ENCODE assay signal across 8 cellular contexts in the genomic region with DNA sequence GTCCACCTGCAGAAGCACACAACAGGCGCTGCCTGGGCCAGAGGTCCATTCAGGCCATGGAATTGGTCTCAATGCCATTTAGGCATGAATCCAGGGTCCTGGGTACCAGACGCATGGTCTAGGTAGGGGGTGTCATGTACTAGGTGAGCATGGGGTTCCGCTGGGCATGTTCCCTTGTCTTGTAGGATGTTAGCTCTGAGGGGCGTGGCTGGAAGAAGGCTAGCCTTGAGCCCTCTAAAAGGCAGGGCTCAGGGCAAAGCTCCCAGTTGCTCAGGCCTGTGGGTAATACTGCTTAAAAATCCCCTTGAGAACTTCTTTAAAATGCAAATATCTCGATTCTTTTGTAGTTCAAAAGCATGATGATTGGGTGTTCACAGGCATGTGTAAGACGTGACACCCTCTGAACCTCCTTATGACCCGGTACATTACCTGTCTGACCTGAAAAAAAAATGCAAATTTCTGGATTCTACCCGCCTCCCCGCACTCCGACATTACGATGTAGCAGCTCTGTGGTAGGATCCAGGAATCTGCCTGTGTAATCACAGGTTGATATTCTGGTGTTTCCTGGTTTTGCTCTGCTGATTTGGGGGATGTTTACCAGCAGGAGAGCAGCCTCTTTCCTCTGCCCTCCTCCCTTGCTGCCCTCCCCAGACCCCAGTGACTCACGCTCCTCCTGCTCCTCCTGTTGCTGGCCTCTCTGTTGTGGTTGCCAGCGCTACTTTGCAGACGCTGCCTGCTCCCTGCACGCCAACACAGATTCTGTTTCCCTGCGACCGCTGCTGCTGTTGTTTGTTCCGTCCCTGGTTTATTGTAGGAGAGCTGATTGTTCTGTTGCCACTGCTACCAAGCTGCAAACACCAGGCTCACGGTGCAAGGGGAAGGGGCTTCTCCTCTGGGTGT. TPM values are rescaled to one million over a fixed set of nuclear protein-coding genes. Genes with fewer than 3 reads are reported as not detected.
DNase-seq lines count a peak whose midpoint lies in the region; ATAC-seq and TF ChIP-seq lines count a peak whose summit lies in the region.

No MANE protein-coding gene starts in this region.

- peak overlapping the region in 1 of 2 donors; percentile 35 for H3K27ac ChIP-seq in tibial artery

- H3K9me3 ChIP-seq in tibial artery, result no peaks in the 10 kb centered on the region

- TF ChIP-seq CTCF in tibial artery (IDR thresholded peaks at IDR 0.05), result no peak

- peak; percentile 82 for DNase-seq in ACHN
- peak; percentile 73 for DNase-seq in Right ventricle myocardium superior
- DNase-seq in pons (ENCODE audit: low spot score), result peak; percentile 66
- peak; percentile 72 to 79 for DNase-seq in tibial artery

- H3K27ac Mint-ChIP-seq in activated naive CD4-positive, alpha-beta T cell treated with anti-CD3 and anti-CD28 coated beads, Interleukin-2, amount 50 U/mL, for 24 hours, result peak overlapping the region; percentile 90

- no peak overlapping the region for H3K4me3 ChIP-seq in tibial artery

- ATAC-seq in GM18520 (IDR thresholded peaks at IDR 0.05; ENCODE audit: unreplicated experiment) (peak; percentile 60), HG03039 (IDR thresholded peaks at IDR 0.05; ENCODE audit: unreplicated experiment) (peak; percentile 76), Right ventricle myocardium superior (ENCODE audit: poor library complexity) (peak; percentile 92)

- H3K4me3 Mint-ChIP-seq in activated naive CD4-positive, alpha-beta T cell treated with anti-CD3 and anti-CD28 coated beads, Interleukin-2, amount 50 U/mL, for 24 hours, result peak overlapping the region; percentile 82

- no peaks in the 10 kb centered on the region for H3K36me3 Mint-ChIP-seq in activated naive CD4-positive, alpha-beta T cell treated with anti-CD3 and anti-CD28 coated beads, Interleukin-2, amount 50 U/mL, for 24 hours

- in situ Hi-C loops in ACHN (cut with HindIII; ENCODE audit: low pct_ligation_motif_present, low pct_unique_long_range_greater_than_20kb, low sequenced_read_pairs), result no loop called here

- H3K9me3 Mint-ChIP-seq in activated naive CD4-positive, alpha-beta T cell treated with anti-CD3 and anti-CD28 coated beads, Interleukin-2, amount 50 U/mL, for 24 hours, result no peaks in the 10 kb centered on the region

- H3K4me1 Mint-ChIP-seq in activated naive CD4-positive, alpha-beta T cell treated with anti-CD3 and anti-CD28 coated beads, Interleukin-2, amount 50 U/mL, for 24 hours, result peaks cover 44% of the 10 kb centered on the region

- no peaks in the 10 kb centered on the region for H3K27me3 Mint-ChIP-seq in activated naive CD4-positive, alpha-beta T cell treated with anti-CD3 and anti-CD28 coated beads, Interleukin-2, amount 50 U/mL, for 24 hours

- H3K36me3 ChIP-seq in tibial artery, result no peaks in the 10 kb centered on the region

- peaks cover 0 to 14% (median 7%) of the 10 kb centered on the region in 4 donors for H3K4me1 ChIP-seq in tibial artery

- intact Hi-C loops in Right ventricle myocardium superior (cut with DNase I), result loop anchor here (10.0 kb wide), 1 partner anchor 232 kb away; no protein-coding TSS in a partner anchor
- intact Hi-C loops in tibial artery (cut with DNase I; ENCODE audit: low total_unique reads), result no loop called here

- H3K27me3 ChIP-seq in tibial artery, result no peaks in the 10 kb centered on the region

TF ChIP-seq in PFSK-1, 5 proteins besides CTCF, POLR2A, EP300 and RAD21:
- 0 out of 2 replicates have a peak, but pooled peaks have one; percentile 49 for TF ChIP-seq SIN3A (IDR thresholded peaks at IDR 0.05; ENCODE audit: borderline replicate concordance, insufficient read depth, low read length)
- TF ChIP-seq, protein P1, sequence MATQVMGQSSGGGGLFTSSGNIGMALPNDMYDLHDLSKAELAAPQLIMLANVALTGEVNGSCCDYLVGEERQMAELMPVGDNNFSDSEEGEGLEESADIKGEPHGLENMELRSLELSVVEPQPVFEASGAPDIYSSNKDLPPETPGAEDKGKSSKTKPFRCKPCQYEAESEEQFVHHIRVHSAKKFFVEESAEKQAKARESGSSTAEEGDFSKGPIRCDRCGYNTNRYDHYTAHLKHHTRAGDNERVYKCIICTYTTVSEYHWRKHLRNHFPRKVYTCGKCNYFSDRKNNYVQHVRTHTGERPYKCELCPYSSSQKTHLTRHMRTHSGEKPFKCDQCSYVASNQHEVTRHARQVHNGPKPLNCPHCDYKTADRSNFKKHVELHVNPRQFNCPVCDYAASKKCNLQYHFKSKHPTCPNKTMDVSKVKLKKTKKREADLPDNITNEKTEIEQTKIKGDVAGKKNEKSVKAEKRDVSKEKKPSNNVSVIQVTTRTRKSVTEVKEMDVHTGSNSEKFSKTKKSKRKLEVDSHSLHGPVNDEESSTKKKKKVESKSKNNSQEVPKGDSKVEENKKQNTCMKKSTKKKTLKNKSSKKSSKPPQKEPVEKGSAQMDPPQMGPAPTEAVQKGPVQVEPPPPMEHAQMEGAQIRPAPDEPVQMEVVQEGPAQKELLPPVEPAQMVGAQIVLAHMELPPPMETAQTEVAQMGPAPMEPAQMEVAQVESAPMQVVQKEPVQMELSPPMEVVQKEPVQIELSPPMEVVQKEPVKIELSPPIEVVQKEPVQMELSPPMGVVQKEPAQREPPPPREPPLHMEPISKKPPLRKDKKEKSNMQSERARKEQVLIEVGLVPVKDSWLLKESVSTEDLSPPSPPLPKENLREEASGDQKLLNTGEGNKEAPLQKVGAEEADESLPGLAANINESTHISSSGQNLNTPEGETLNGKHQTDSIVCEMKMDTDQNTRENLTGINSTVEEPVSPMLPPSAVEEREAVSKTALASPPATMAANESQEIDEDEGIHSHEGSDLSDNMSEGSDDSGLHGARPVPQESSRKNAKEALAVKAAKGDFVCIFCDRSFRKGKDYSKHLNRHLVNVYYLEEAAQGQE (IDR thresholded peaks at IDR 0.05; ENCODE audit: insufficient read depth in 1 of 2, low read depth in 2 of 2, low read length in 2 of 2), result no peak
- peak; percentile 50; the same call in 1 of the 2 replicates for TF ChIP-seq TAF1 (IDR thresholded peaks at IDR 0.05; ENCODE audit: borderline replicate concordance, insufficient read depth, low read length)
- TF ChIP-seq FOXP2 (optimal IDR thresholded peaks at IDR 0.05; ENCODE audit: borderline replicate concordance, extremely low read depth, extremely low read length, insufficient read depth), result peak; percentile 98

RNA-seq across cellular contexts. Expression of a gene that starts 5.7 kb away (rescaled TPM):
- polyA plus RNA-seq in PFSK-1 (2012; ENCODE audit: insufficient read length, low read depth), result not detected
- not detected for total RNA-seq in Right ventricle myocardium superior
